In the genomic region with DNA sequence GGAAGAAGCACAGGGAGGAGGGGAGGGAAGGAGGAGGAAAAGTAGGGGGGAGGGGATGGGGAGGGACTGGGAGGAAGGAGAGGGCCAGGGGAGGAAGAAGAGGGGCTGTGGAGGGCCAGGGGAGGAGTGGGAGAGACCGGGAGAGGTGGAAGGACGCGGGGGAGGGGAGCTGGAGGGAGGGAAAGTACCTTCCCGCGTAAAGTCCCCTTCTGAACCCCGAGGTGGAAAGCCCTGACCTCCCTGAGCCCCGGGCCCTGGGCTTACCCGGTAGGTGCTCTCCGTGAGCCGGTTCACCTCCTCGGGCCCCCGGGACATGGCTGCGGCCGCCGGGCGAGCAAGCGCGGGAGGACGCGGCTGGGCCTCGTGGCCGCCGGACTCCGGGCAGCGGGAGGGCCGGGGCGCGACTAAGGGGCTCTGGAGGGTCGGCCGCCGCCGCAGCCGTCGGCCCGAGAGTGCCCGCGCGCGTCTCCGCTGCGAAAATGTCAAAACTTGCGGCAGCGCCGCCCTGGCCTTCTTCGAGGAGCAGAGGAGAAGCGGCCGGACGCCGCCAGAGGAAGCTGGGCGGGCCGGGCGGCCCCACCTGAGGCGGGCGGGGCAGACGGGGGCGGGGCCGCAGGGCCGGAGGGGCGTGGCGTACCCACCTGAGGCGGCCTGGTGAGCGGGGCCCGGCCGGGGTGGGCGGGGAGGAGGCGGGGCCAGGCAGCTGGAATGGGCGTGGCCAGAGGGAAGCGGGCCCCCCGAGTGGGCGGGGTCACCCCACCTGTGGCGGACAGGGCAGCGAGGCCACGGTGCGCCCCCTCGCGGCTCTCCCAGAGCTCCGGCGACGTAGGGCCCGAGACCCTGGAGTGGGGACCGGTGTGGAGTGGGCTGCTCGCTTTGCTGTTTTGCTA, we compare ENCODE assay signal across 8 cellular contexts. TPM values are rescaled to one million over a fixed set of nuclear protein-coding genes. Genes with fewer than 3 reads are reported as not detected.
DNase-seq lines count a peak whose midpoint lies in the region; ATAC-seq and TF ChIP-seq lines count a peak whose summit lies in the region.

A gene with protein sequence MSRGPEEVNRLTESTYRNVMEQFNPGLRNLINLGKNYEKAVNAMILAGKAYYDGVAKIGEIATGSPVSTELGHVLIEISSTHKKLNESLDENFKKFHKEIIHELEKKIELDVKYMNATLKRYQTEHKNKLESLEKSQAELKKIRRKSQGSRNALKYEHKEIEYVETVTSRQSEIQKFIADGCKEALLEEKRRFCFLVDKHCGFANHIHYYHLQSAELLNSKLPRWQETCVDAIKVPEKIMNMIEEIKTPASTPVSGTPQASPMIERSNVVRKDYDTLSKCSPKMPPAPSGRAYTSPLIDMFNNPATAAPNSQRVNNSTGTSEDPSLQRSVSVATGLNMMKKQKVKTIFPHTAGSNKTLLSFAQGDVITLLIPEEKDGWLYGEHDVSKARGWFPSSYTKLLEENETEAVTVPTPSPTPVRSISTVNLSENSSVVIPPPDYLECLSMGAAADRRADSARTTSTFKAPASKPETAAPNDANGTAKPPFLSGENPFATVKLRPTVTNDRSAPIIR (minus strand): TSS at position 553 of the 890 bp plus-strand sequence. CDS start 238 bp downstream, at position 315.

- H3K4me2 ChIP-seq in parathyroid adenoma (ENCODE audit: low read length): peak within 1 kb of the TSS; percentile 96

- H3K9me3 ChIP-seq in gastroesophageal sphincter (no peaks in the 10 kb centered on the region), parathyroid adenoma (ENCODE audit: control insufficient read depth, low read length) (no peaks in the 10 kb centered on the region), upper lobe of left lung (no peaks in the 10 kb centered on the region)

- DNase-seq in DMS153 treated with DMSO at 0.1 percent for 48 hours (lab: John Stamatoyannopoulos, UW; ENCODE audit: unreplicated experiment): peak; percentile 83
- peak; percentile 59 for DNase-seq in RPMI7951 (ENCODE audit: low read depth)
- peak; percentile 93 for DNase-seq in activated effector memory CD4-positive, alpha-beta T cell treated with anti-CD3 and anti-CD28 coated beads, Interleukin-2, amount 50 U/mL, for 16 hours
- peak; percentile 95 to 98 for DNase-seq in upper lobe of left lung

- peak within 1 kb of the TSS in 2 of 4 donors; percentile 35 to 63 for H3K27ac ChIP-seq in gastroesophageal sphincter
- peak within 1 kb of the TSS; percentile 12 for H3K27ac ChIP-seq in parathyroid adenoma
- H3K27ac ChIP-seq in upper lobe of left lung: peak within 1 kb of the TSS; percentile 74 to 89 (median 86)

- peaks cover 0 to 19% (median 7%) of the 10 kb centered on the region in 3 donors for H3K4me1 ChIP-seq in gastroesophageal sphincter
- peaks cover 15% of the 10 kb centered on the region for H3K4me1 ChIP-seq in parathyroid adenoma
- peaks cover 5 to 20% (median 8%) of the 10 kb centered on the region in 4 donors for H3K4me1 ChIP-seq in upper lobe of left lung

- TF ChIP-seq RAD21 in Ishikawa (IDR thresholded peaks at IDR 0.05; ENCODE audit: low read depth): peak; percentile 75

- H3K4me3 ChIP-seq in gastroesophageal sphincter (peak within 1 kb of the TSS; percentile 19 to 59), parathyroid adenoma (ENCODE audit: low read depth, low read length) (peak within 1 kb of the TSS; percentile 76), upper lobe of left lung (peak within 1 kb of the TSS; percentile 32 to 81 (median 75))

- H3K9ac ChIP-seq in parathyroid adenoma: no peak within 1 kb of the TSS

- ATAC-seq in GM21737 (IDR thresholded peaks at IDR 0.05; ENCODE audit: unreplicated experiment) (peak; percentile 80), gastroesophageal sphincter (peak; percentile 72), upper lobe of left lung (ENCODE audit: low FRiP score in 2 of 2) (peak; percentile 87 to 97)

- H3K36me3 ChIP-seq in gastroesophageal sphincter: no peaks in the 10 kb centered on the region
- H3K36me3 ChIP-seq in parathyroid adenoma (ENCODE audit: control insufficient read depth, insufficient read depth, low read length): no peaks in the 10 kb centered on the region
- no peaks in the 10 kb centered on the region for H3K36me3 ChIP-seq in upper lobe of left lung

- H3K79me2 ChIP-seq in parathyroid adenoma: peaks cover 7% of the 10 kb centered on the region

- TF ChIP-seq CTCF in gastroesophageal sphincter (IDR thresholded peaks at IDR 0.05) (peak in 3 of 4 experiments; percentile 17 to 60 (median 27)), parathyroid adenoma (IDR thresholded peaks at IDR 0.05) (peak; percentile 73), upper lobe of left lung (IDR thresholded peaks at IDR 0.05) (peak; percentile 61 to 90 (median 80))

- WGBS in gastroesophageal sphincter (ENCODE audit: low coverage in 1 of 2), 2 donors: 0% methylated on average over 11 of the region's 82 CpGs; no CpG with 5 or more reads in 1 of the 2 donors
- 1% methylated on average over 15 to 62 of the region's 82 CpGs for WGBS in upper lobe of left lung, 2 donors

- TF ChIP-seq EP300 in Ishikawa (IDR thresholded peaks at IDR 0.05; ENCODE audit: borderline replicate concordance) (0 out of 2 replicates have a peak, but pooled peaks have one; percentile 18), gastroesophageal sphincter (IDR thresholded peaks at IDR 0.05) (no peak), upper lobe of left lung (IDR thresholded peaks at IDR 0.05) (no peak)

- H3K27me3 ChIP-seq in gastroesophageal sphincter: peaks cover 66% of the 10 kb centered on the region
- H3K27me3 ChIP-seq in parathyroid adenoma (ENCODE audit: control insufficient read depth, insufficient read depth, low read length): no peaks in the 10 kb centered on the region
- peaks cover 0 to 8% (median 0%) of the 10 kb centered on the region in 4 donors for H3K27me3 ChIP-seq in upper lobe of left lung

- peak within 1 kb of the TSS; percentile 79 for H2AFZ ChIP-seq in parathyroid adenoma

- no peak for TF ChIP-seq POLR2A in gastroesophageal sphincter (IDR thresholded peaks at IDR 0.05)
- peak in 2 of 4 donors; percentile 44 to 76 for TF ChIP-seq POLR2A in upper lobe of left lung (IDR thresholded peaks at IDR 0.05)

TF ChIP-seq in Ishikawa, 13 proteins besides CTCF, POLR2A, EP300 and RAD21:
- TF ChIP-seq TCF12 (IDR thresholded peaks at IDR 0.05; ENCODE audit: low read depth) (no peak), TEAD4 (IDR thresholded peaks at IDR 0.05) (no peak), FOXM1 (IDR thresholded peaks at IDR 0.05; ENCODE audit: borderline replicate concordance, low read depth) (no peak), EGR1 (IDR thresholded peaks at IDR 0.05) (peak; percentile 28; the same call in 1 of the 2 replicates), ZBTB7A (IDR thresholded peaks at IDR 0.05; ENCODE audit: low read depth) (peak; percentile 94)
- TF ChIP-seq, protein P1, sequence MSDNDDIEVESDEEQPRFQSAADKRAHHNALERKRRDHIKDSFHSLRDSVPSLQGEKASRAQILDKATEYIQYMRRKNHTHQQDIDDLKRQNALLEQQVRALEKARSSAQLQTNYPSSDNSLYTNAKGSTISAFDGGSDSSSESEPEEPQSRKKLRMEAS (IDR thresholded peaks at IDR 0.05): peak; percentile 49

RNA-seq across cellular contexts. Expression of the gene that starts here (rescaled TPM):
- total RNA-seq in RPMI7951 (2014; rRNA removed; shearing (Covaris generic)): 7.1 and 9.4 TPM in 2 replicates
- total RNA-seq in gastroesophageal sphincter: 1 to 10 TPM in 3 of 4 donors, under 1 TPM in 1; 0.13 to 6.7 (median 2.1) TPM
- total RNA-seq in upper lobe of left lung: 10 to 100 TPM; 20.2 to 35.6 (median 26.6) TPM

Comparison
In these comparisons a context has a peak if more than half of its experiments do, and no peak if none do; other contexts are left out.
1. CTCF ChIP-seq: peak in every context shown above with its lines; median percentile 80 in upper lobe of left lung; 73 in parathyroid adenoma; 27 in gastroesophageal sphincter.